Comparison of ENCODE assay signal across 18 cellular contexts in genomic region chr22:48548391-48548790, GRCh38.
DNase-seq lines count a peak whose midpoint lies in the region; ATAC-seq and TF ChIP-seq lines count a peak whose summit lies in the region.
"Had no signal": no experiment of that assay in that cellular context is flagged by ENCODE, and none has a peak within 500 bp of the region (broad histone marks: within the 10 kb centered on the region; RNA-seq: fewer than 3 reads in every experiment).

No MANE protein-coding gene starts in this region.

- H3K36me3 ChIP-seq in BLaER1 = no peaks in the 10 kb centered on the region
- H3K36me3 ChIP-seq in BLaER1 treated with 17β-estradiol and CSF1 and Interleukin-3, amounts not matched to agents 10 nM and 100 nM = no peaks in the 10 kb centered on the region
- H3K36me3 ChIP-seq: BE2C had no signal

- H3K9me3 Mint-ChIP-seq in neural crest cell = no peaks in the 10 kb centered on the region
- H3K9me3 Mint-ChIP-seq: CD14-positive monocyte; CD4-positive, alpha-beta memory T cell; CD8-positive, alpha-beta memory T cell had no signal

- H3K4me1 ChIP-seq in BLaER1 = peaks cover 32% of the 10 kb centered on the region
- peaks cover 0 to 32% (median 26%) of the 10 kb centered on the region in 10 experiments; a peak in 15 of 20 replicates for H3K4me1 ChIP-seq in BLaER1 treated with 17β-estradiol and CSF1 and Interleukin-3, amounts not matched to agents 10 nM and 100 nM
- H3K4me1 ChIP-seq: BE2C, Caco-2 had no signal

- DNase-seq in neural crest cell (ENCODE audit: low read depth, low spot score) = no peak
- no peak for DNase-seq in EL
- DNase-seq: 8988T; ACHN; BE2C; C1 segment of cervical spinal cord; Caco-2; Calu3; CD4-positive, CD25-positive, alpha-beta regulatory T cell; CD8-positive, alpha-beta memory T cell; DMS79 treated with DMSO at 0.1 percent for 48 hours; GDM1 had no signal

- no peak for TF ChIP-seq CTCF in neural crest cell (conservative IDR thresholded peaks at IDR 0.05)

- H3K4me3 ChIP-seq in BLaER1 = no peak overlapping the region
- no peak overlapping the region for H3K4me3 ChIP-seq in BLaER1 treated with 17β-estradiol and CSF1 and Interleukin-3, amounts not matched to agents 10 nM and 100 nM
- H3K4me3 ChIP-seq: GM12878 had no signal

- no peak overlapping the region for H3K4me3 Mint-ChIP-seq in neural crest cell
- H3K4me3 Mint-ChIP-seq: CD14-positive monocyte; CD4-positive, CD25-positive, alpha-beta regulatory T cell; CD8-positive, alpha-beta memory T cell had no signal

- H3K9me3 ChIP-seq in BLaER1 = no peaks in the 10 kb centered on the region
- peaks cover 0 to 10% (median 4%) of the 10 kb centered on the region in 11 experiments; a peak in 6 of 22 replicates for H3K9me3 ChIP-seq in BLaER1 treated with 17β-estradiol and CSF1 and Interleukin-3, amounts not matched to agents 10 nM and 100 nM (replicated peaks in 1 of 11)
- H3K9me3 ChIP-seq: BE2C, Caco-2 had no signal

- no peaks in the 10 kb centered on the region for H3K27me3 Mint-ChIP-seq in neural crest cell (ENCODE audit: low read depth)
- H3K27me3 Mint-ChIP-seq: CD4-positive, CD25-positive, alpha-beta regulatory T cell had no signal

- peak overlapping the region; percentile 12 for H3K27ac Mint-ChIP-seq in neural crest cell (ENCODE audit: unreplicated experiment)
- H3K27ac Mint-ChIP-seq: CD14-positive monocyte; CD4-positive, alpha-beta memory T cell; CD4-positive, CD25-positive, alpha-beta regulatory T cell; CD8-positive, alpha-beta memory T cell had no signal

- ATAC-seq in HG02588 (IDR thresholded peaks at IDR 0.05; ENCODE audit: unreplicated experiment) = no peak
- ATAC-seq: GM12878 had no signal

- H3K36me3 Mint-ChIP-seq in neural crest cell (ENCODE audit: low read depth) = no peaks in the 10 kb centered on the region
- H3K36me3 Mint-ChIP-seq: CD14-positive monocyte; CD4-positive, alpha-beta memory T cell; CD4-positive, CD25-positive, alpha-beta regulatory T cell; CD8-positive, alpha-beta memory T cell had no signal

- peaks cover 21% of the 10 kb centered on the region; the same call in 1 of the 2 replicates for H4K20me1 ChIP-seq in BLaER1
- H4K20me1 ChIP-seq in BLaER1 treated with 17β-estradiol and CSF1 and Interleukin-3, amounts not matched to agents 10 nM and 100 nM = peaks cover 0 to 55% (median 6%) of the 10 kb centered on the region in 11 experiments; a peak in 9 of 22 replicates

- H3K4me1 Mint-ChIP-seq in neural crest cell = no peaks in the 10 kb centered on the region
- H3K4me1 Mint-ChIP-seq: CD14-positive monocyte; CD4-positive, alpha-beta memory T cell; CD4-positive, CD25-positive, alpha-beta regulatory T cell; CD8-positive, alpha-beta memory T cell had no signal

- H3K9ac ChIP-seq in BLaER1 = no peak overlapping the region
- no peak overlapping the region for H3K9ac ChIP-seq in BLaER1 treated with 17β-estradiol and CSF1 and Interleukin-3, amounts not matched to agents 10 nM and 100 nM

- H3K27ac ChIP-seq in BLaER1 = no peak overlapping the region
- no peak overlapping the region for H3K27ac ChIP-seq in BLaER1 treated with 17β-estradiol and CSF1 and Interleukin-3, amounts not matched to agents 10 nM and 100 nM

- peak overlapping the region; percentile 81 for H3K4me2 ChIP-seq in BLaER1
- H3K4me2 ChIP-seq in BLaER1 treated with 17β-estradiol and CSF1 and Interleukin-3, amounts not matched to agents 10 nM and 100 nM = peak overlapping the region in 9 of 11 experiments; percentile 15 to 90 (median 73); a peak in 15 of 22 replicates

- H3K27me3 ChIP-seq in BLaER1 = peaks cover 18% of the 10 kb centered on the region
- H3K27me3 ChIP-seq in BLaER1 treated with 17β-estradiol and CSF1 and Interleukin-3, amounts not matched to agents 10 nM and 100 nM = peaks cover 1 to 29% (median 18%) of the 10 kb centered on the region in 11 experiments; a peak in 20 of 22 replicates
- H3K27me3 ChIP-seq: BE2C had no signal
